ENCODE assay signal across 19 cellular contexts in genomic region chr12:112319395-112319794, GRCh38.
A peak's percentile ranks its signal among the peaks of the same experiment; 100 is the strongest.
DNase-seq lines count a peak whose midpoint lies in the region; ATAC-seq, FAIRE-seq and TF ChIP-seq lines count a peak whose summit lies in the region.
"Had no signal": no experiment of that assay in that cellular context is flagged by ENCODE, and none has a peak within 500 bp of the region (broad histone marks: within the 10 kb centered on the region; RNA-seq: fewer than 3 reads in every experiment).

No MANE protein-coding gene starts in this region.

- no peak overlapping the region for H3K4ac ChIP-seq in IMR-90 (ENCODE audit: low read depth, low read length)

- H4K20me1 ChIP-seq in IMR-90 (ENCODE audit: insufficient read depth, low read length) (peaks cover 12% of the 10 kb centered on the region; the same call in 1 of the 2 replicates), HepG2 (ENCODE audit: insufficient read depth, low read length) (no peaks in the 10 kb centered on the region)

- H3K4me1 Mint-ChIP-seq in CD4-positive, CD25-positive, alpha-beta regulatory T cell, result peaks cover 19 to 28% (median 25%) of the 10 kb centered on the region in 4 donors
- H3K4me1 Mint-ChIP-seq in activated naive CD4-positive, alpha-beta T cell treated with anti-CD3 and anti-CD28 coated beads, Interleukin-2, amount 10 ng/mL, durations not matched to agents 7 days and 5 days, result peaks cover 2% of the 10 kb centered on the region

- POLR2A ChIA-PET in IMR-90 (lab: Charles Lee; ENCODE audit: unreplicated experiment), result no interaction called here
- POLR2A ChIA-PET in HepG2 (lab: Yijun Ruan, JAX), result no interaction called here

- peak overlapping the region in 2 of 3 donors; percentile 32 to 86 for H3K27ac Mint-ChIP-seq in CD4-positive, CD25-positive, alpha-beta regulatory T cell
- no peak overlapping the region for H3K27ac Mint-ChIP-seq in activated naive CD4-positive, alpha-beta T cell treated with anti-CD3 and anti-CD28 coated beads, Interleukin-2, amount 10 ng/mL, durations not matched to agents 7 days and 5 days
- H3K27ac Mint-ChIP-seq: CD8-positive, alpha-beta T cell had no signal

- H2AFZ ChIP-seq in IMR-90 (replicated peaks; ENCODE audit: low read length, poor library complexity) (no peak overlapping the region), HepG2 (ENCODE audit: low read length) (no peak overlapping the region)

- H3K36me3 Mint-ChIP-seq in CD4-positive, CD25-positive, alpha-beta regulatory T cell, result peaks cover 24% of the 10 kb centered on the region
- H3K36me3 Mint-ChIP-seq in activated naive CD4-positive, alpha-beta T cell treated with anti-CD3 and anti-CD28 coated beads, Interleukin-2, amount 10 ng/mL, durations not matched to agents 7 days and 5 days, result peaks cover 12% of the 10 kb centered on the region

- TF ChIP-seq EP300 in HepG2 (IDR thresholded peaks at IDR 0.05; ENCODE audit: low read depth in 2 of 2, low read length in 2 of 2) (no peak), HepG2 (CRISPR knock-in tag; IDR thresholded peaks at IDR 0.05; ENCODE audit: borderline replicate concordance) (no peak), upper lobe of left lung (IDR thresholded peaks at IDR 0.05) (no peak)

- H2BK20ac ChIP-seq in IMR-90 (ENCODE audit: low read depth, low read length), result no peak overlapping the region

- H3K9ac ChIP-seq in IMR-90 (ENCODE audit: low read depth, low read length), result no peak overlapping the region
- no peak overlapping the region for H3K9ac ChIP-seq in HepG2 (ENCODE audit: insufficient read depth, low read depth, low read length)
- H3K9ac ChIP-seq: BLaER1 had no signal

- TF ChIP-seq RAD21 in IMR-90 (IDR thresholded peaks at IDR 0.05; ENCODE audit: low read length) (no peak), HepG2 (CRISPR knock-in tag; IDR thresholded peaks at IDR 0.05) (no peak)

- H3K27me3 Mint-ChIP-seq in CD4-positive, CD25-positive, alpha-beta regulatory T cell, result no peaks in the 10 kb centered on the region
- no peaks in the 10 kb centered on the region for H3K27me3 Mint-ChIP-seq in activated naive CD4-positive, alpha-beta T cell treated with anti-CD3 and anti-CD28 coated beads, Interleukin-2, amount 10 ng/mL, durations not matched to agents 7 days and 5 days

- 91% methylated on average over 6 of the region's 12 CpGs; no CpG with 5 or more reads in 1 of the 2 experiments for WGBS in IMR-90 (ENCODE audit: extremely low coverage in 2 of 2, insufficient read length in 1 of 2), 2 experiments
- WGBS in HepG2 (ENCODE audit: low lambda C conversion rate), result 98% methylated on average over 12 of the region's 12 CpGs
- 97% methylated on average over 12 of the region's 12 CpGs for WGBS in upper lobe of left lung, 2 donors

- peaks cover 0 to 2% (median 0%) of the 10 kb centered on the region in 7 donors for H3K9me3 Mint-ChIP-seq in CD4-positive, CD25-positive, alpha-beta regulatory T cell
- no peaks in the 10 kb centered on the region for H3K9me3 Mint-ChIP-seq in activated naive CD4-positive, alpha-beta T cell treated with anti-CD3 and anti-CD28 coated beads, Interleukin-2, amount 10 ng/mL, durations not matched to agents 7 days and 5 days
- H3K9me3 Mint-ChIP-seq: CD14-positive monocyte; CD8-positive, alpha-beta T cell had no signal

- peaks cover 18% of the 10 kb centered on the region for H3K9me1 ChIP-seq in IMR-90 (ENCODE audit: insufficient read depth, low read length)

- peaks cover 28 to 60% of the 10 kb centered on the region in 2 experiments for H3K79me1 ChIP-seq in IMR-90 (ENCODE audit: low read depth in 1 of 2, low read length in 2 of 2)

- no peak overlapping the region for H4K8ac ChIP-seq in IMR-90 (ENCODE audit: low read depth in 2 of 2, low read length in 2 of 2)

- H3K36me3 ChIP-seq in CD4-positive, CD25-positive, alpha-beta regulatory T cell (ENCODE audit: control insufficient read depth, insufficient read depth, low read length), result peaks cover 13% of the 10 kb centered on the region
- peaks cover 9% of the 10 kb centered on the region for H3K36me3 ChIP-seq in IMR-90 (ENCODE audit: control insufficient read depth, insufficient read depth, low read length)
- H3K36me3 ChIP-seq in HepG2 (replicated peaks in 1 of 2; ENCODE audit: control insufficient read depth in 1 of 2, insufficient read depth in 2 of 2, low read length in 2 of 2), result 0 out of 5 replicates have a peak, but pooled peaks cover 0 to 6% of the 10 kb centered on the region in 2 experiments
- no peaks in the 10 kb centered on the region for H3K36me3 ChIP-seq in gastrocnemius medialis
- H3K36me3 ChIP-seq in upper lobe of left lung, result peaks cover 0 to 15% (median 0%) of the 10 kb centered on the region in 4 donors

- no peak overlapping the region for H3K4me2 ChIP-seq in IMR-90 (ENCODE audit: low read depth, low read length)
- H3K4me2 ChIP-seq in HepG2 (ENCODE audit: low read depth, low read length), result no peak overlapping the region
- H3K4me2 ChIP-seq: BLaER1 had no signal

- intact Hi-C loops in IMR-90 (cut with micrococcal nuclease), result no loop called here
- intact Hi-C loops in HepG2 (cut with micrococcal nuclease; ENCODE audit: unreplicated experiment), result no loop called here
- intact Hi-C loops in gastrocnemius medialis (cut with DNase I; ENCODE audit: low total_unique reads), result no loop called here

- TF ChIP-seq CTCF in IMR-90 (conservative IDR thresholded peaks at IDR 0.05; ENCODE audit: low read depth, low read length) (no peak), HepG2 (CRISPR knock-in tag; IDR thresholded peaks at IDR 0.05) (no peak), gastrocnemius medialis (IDR thresholded peaks at IDR 0.05 in 4 of 5, conservative IDR thresholded peaks at IDR 0.05 in 1 of 5) (no peak), upper lobe of left lung (IDR thresholded peaks at IDR 0.05) (no peak)

- no peak overlapping the region for H3K4me3 ChIP-seq in CD4-positive, CD25-positive, alpha-beta regulatory T cell (ENCODE audit: low read depth, low read length)
- no peak overlapping the region for H3K4me3 ChIP-seq in IMR-90 (ENCODE audit: insufficient read depth, low read depth, low read length)
- H3K4me3 ChIP-seq in HepG2 (replicated peaks in 1 of 3; ENCODE audit: insufficient read depth in 1 of 3, low read depth in 2 of 3, low read length in 3 of 3), result no peak overlapping the region
- no peak overlapping the region for H3K4me3 ChIP-seq in gastrocnemius medialis
- no peak overlapping the region for H3K4me3 ChIP-seq in upper lobe of left lung
- H3K4me3 ChIP-seq: BLaER1, HAP-1 had no signal

- H2BK120ac ChIP-seq in IMR-90 (ENCODE audit: low read depth, low read length), result no peak overlapping the region

- CTCF ChIA-PET in IMR-90 (lab: Yijun Ruan, JAX), result no interaction called here
- CTCF ChIA-PET in HepG2 (lab: Yijun Ruan, JAX; ENCODE audit: low intra/inter-chr PET ratio, low total read pairs), result no interaction called here
- CTCF ChIA-PET in activated naive CD4-positive, alpha-beta T cell treated with anti-CD3 and anti-CD28 coated beads, Interleukin-2, amount 10 ng/mL, durations not matched to agents 7 days and 5 days (lab: Charles Lee), result no interaction called here

- H3K23ac ChIP-seq in IMR-90 (ENCODE audit: low read depth, low read length), result no peak overlapping the region

- no peaks in the 10 kb centered on the region for H3K4me1 ChIP-seq in CD4-positive, CD25-positive, alpha-beta regulatory T cell (ENCODE audit: control insufficient read depth, insufficient read depth, low read length, poor library complexity, severe bottlenecking)
- H3K4me1 ChIP-seq in IMR-90 (ENCODE audit: control insufficient read depth, insufficient read depth, low read length) (peaks cover 5% of the 10 kb centered on the region), HepG2 (ENCODE audit: insufficient read depth, low read length) (peaks cover 27% of the 10 kb centered on the region), gastrocnemius medialis (peaks cover 29 to 43% of the 10 kb centered on the region in 2 donors), upper lobe of left lung (peaks cover 0 to 4% (median 0%) of the 10 kb centered on the region in 4 donors)
- H3K4me1 ChIP-seq: BLaER1 had no signal

- dilution Hi-C loops in IMR-90 (cut with HindIII; ENCODE audit: low sequenced_read_pairs, unreplicated experiment), result no loop called here

- no peak overlapping the region for H3K56ac ChIP-seq in IMR-90 (ENCODE audit: extremely low read depth, insufficient read depth, low read length)

- H3K27ac ChIP-seq in CD4-positive, CD25-positive, alpha-beta regulatory T cell (ENCODE audit: insufficient read depth, low read length, poor library complexity, severe bottlenecking), result no peak overlapping the region
- no peak overlapping the region for H3K27ac ChIP-seq in IMR-90 (ENCODE audit: insufficient read depth, low read length)
- no peak overlapping the region for H3K27ac ChIP-seq in HepG2 (ENCODE audit: extremely low read length, insufficient read depth, low read length)
- peak overlapping the region in 2 of 4 donors; percentile 52 to 60 for H3K27ac ChIP-seq in gastrocnemius medialis
- H3K27ac ChIP-seq in upper lobe of left lung, result no peak overlapping the region
- H3K27ac ChIP-seq: BLaER1 had no signal

- BruUV-seq in IMR-90 (replicated peaks; lab: Mats Ljungman, UMichigan) (no TSS peak), HepG2 (replicated peaks; lab: Mats Ljungman, UMichigan) (no TSS peak)

- no peak overlapping the region for H2BK5ac ChIP-seq in IMR-90 (ENCODE audit: low read depth, low read length, poor library complexity, severe bottlenecking)

- no peak for FAIRE-seq in HepG2 (lab: Jason Lieb, UNC)
- FAIRE-seq: G401.6, GM12891, GM18507 had no signal

- no peaks in the 10 kb centered on the region for H3K9me3 ChIP-seq in CD4-positive, CD25-positive, alpha-beta regulatory T cell (ENCODE audit: control insufficient read depth in 2 of 2, low read length in 2 of 2)
- H3K9me3 ChIP-seq in IMR-90 (ENCODE audit: control insufficient read depth, insufficient read depth, low read length) (no peaks in the 10 kb centered on the region), HepG2 (ENCODE audit: low read length) (no peaks in the 10 kb centered on the region), gastrocnemius medialis (no peaks in the 10 kb centered on the region), upper lobe of left lung (no peaks in the 10 kb centered on the region)
- H3K9me3 ChIP-seq: BLaER1, HAP-1 had no signal

- no peak for ATAC-seq in CD4-positive, CD25-positive, alpha-beta regulatory T cell (ENCODE audit: low read depth in 2 of 2)
- ATAC-seq in IMR-90 (ENCODE audit: low read depth) (no peak), HepG2 (no peak), gastrocnemius medialis (peak; percentile 42 to 82), upper lobe of left lung (ENCODE audit: low FRiP score in 2 of 2) (no peak)
- ATAC-seq: CD8-positive, alpha-beta T cell had no signal

- H3K27me3 ChIP-seq in CD4-positive, CD25-positive, alpha-beta regulatory T cell (ENCODE audit: control insufficient read depth, insufficient read depth, low read length), result no peaks in the 10 kb centered on the region
- H3K27me3 ChIP-seq in IMR-90 (ENCODE audit: control insufficient read depth, insufficient read depth, low read length) (no peaks in the 10 kb centered on the region), HepG2 (ENCODE audit: control insufficient read depth in 1 of 2, insufficient read depth in 2 of 2, low read length in 2 of 2) (no peaks in the 10 kb centered on the region), gastrocnemius medialis (no peaks in the 10 kb centered on the region), upper lobe of left lung (no peaks in the 10 kb centered on the region)
- H3K27me3 ChIP-seq: BLaER1 had no signal

- no peak overlapping the region for H4K91ac ChIP-seq in IMR-90 (ENCODE audit: insufficient read depth, low read depth, low read length)

- in situ Hi-C loops in IMR-90 (cut with MboI; ENCODE audit: low sequenced_read_pairs) (no loop called here), HepG2 (cut with HindIII; ENCODE audit: extremely low pct_ligation_motif_present, low pct_unique_long_range_greater_than_20kb) (no loop called here), gastrocnemius medialis (cut with MboI; ENCODE audit: low sequenced_read_pairs in 4 of 4) (no loop called here)

- no peak overlapping the region for H2AK5ac ChIP-seq in IMR-90 (ENCODE audit: low read depth, low read length)

- H4K5ac ChIP-seq in IMR-90 (ENCODE audit: low read depth, low read length), result no peak overlapping the region

- peak overlapping the region; percentile 34 for H2AK9ac ChIP-seq in IMR-90 (replicated peaks; ENCODE audit: low read depth, low read length, poor library complexity)

- H3K79me2 ChIP-seq in HepG2 (ENCODE audit: insufficient read depth, low read length), result no peaks in the 10 kb centered on the region

- DNase-seq in CD4-positive, CD25-positive, alpha-beta regulatory T cell, result no peak
- DNase-seq in IMR-90 (no peak), HepG2 (ENCODE audit: low spot score) (peak; percentile 12), gastrocnemius medialis (peak in 1 of 2 donors; percentile 60), upper lobe of left lung (no peak), NCI-H1694 treated with DMSO at 0.1 percent for 48 hours (lab: John Stamatoyannopoulos, UW) (no peak)
- DNase-seq in activated naive CD4-positive, alpha-beta T cell treated with anti-CD3 and anti-CD28 coated beads, Interleukin-2, amount 10 ng/mL, durations not matched to agents 7 days and 5 days, result no peak
- DNase-seq: 8988T; Calu3; CD8-positive, alpha-beta T cell; DMS53; DND-41; EL had no signal

- H3K4me3 Mint-ChIP-seq in CD4-positive, CD25-positive, alpha-beta regulatory T cell, result no peak overlapping the region
- H3K4me3 Mint-ChIP-seq in activated naive CD4-positive, alpha-beta T cell treated with anti-CD3 and anti-CD28 coated beads, Interleukin-2, amount 10 ng/mL, durations not matched to agents 7 days and 5 days, result no peak overlapping the region
- H3K4me3 Mint-ChIP-seq: CD14-positive monocyte; CD8-positive, alpha-beta T cell had no signal

- no peak for TF ChIP-seq POLR2A in IMR-90 (IDR thresholded peaks at IDR 0.05; ENCODE audit: low read depth, low read length)
- TF ChIP-seq POLR2A in HepG2 (IDR thresholded peaks at IDR 0.05; ENCODE audit: insufficient read depth in 1 of 2, low read depth in 2 of 2, low read length in 2 of 2), result no peak
- TF ChIP-seq POLR2A in gastrocnemius medialis (IDR thresholded peaks at IDR 0.05), result no peak
- TF ChIP-seq POLR2A in upper lobe of left lung (IDR thresholded peaks at IDR 0.05), result no peak

- no peak overlapping the region for H3K14ac ChIP-seq in IMR-90 (replicated peaks; ENCODE audit: low read depth, low read length)

- no peak overlapping the region for H2BK15ac ChIP-seq in IMR-90 (ENCODE audit: low read depth, low read length)

- no peak overlapping the region for H3K18ac ChIP-seq in IMR-90 (ENCODE audit: low read depth, low read length)

Comparison
In these comparisons a context has a peak if more than half of its experiments do, and no peak if none do; other contexts are left out.
1. ATAC-seq: peak in gastrocnemius medialis (2 of 2); none in CD4-positive, CD25-positive, alpha-beta regulatory T cell (0 of 2), IMR-90 (single experiment), HepG2 (single experiment) and upper lobe of left lung (0 of 2).